In genomic region chr1:180652791-180653190, GRCh38 we compare ENCODE assay signal across 24 cellular contexts.
"Had no signal": no experiment of that assay in that cellular context is flagged by ENCODE, and none has a peak within 500 bp of the region (broad histone marks: within the 10 kb centered on the region; RNA-seq: fewer than 3 reads in every experiment).

No MANE protein-coding gene starts in this region.

- H3K36me3 ChIP-seq: esophagus muscularis mucosa, left lung had no signal

- DNase-seq: activated B cell treated with CpG ODN at 0.5 μM for 24 hours; activated CD4-positive, alpha-beta memory T cell treated with anti-CD3 and anti-CD28 coated beads, Interleukin-2, amount 10 ng/mL, durations not matched to agents 7 days and 5 days; activated CD4-positive, alpha-beta T cell treated with anti-CD3 and anti-CD28 coated beads for 48 hours; activated CD8-positive, alpha-beta memory T cell treated with anti-CD3 and anti-CD28 coated beads, Interleukin-2, amount 10 ng/mL, durations not matched to agents 7 days and 5 days; amygdala; cerebellar nuclear complex; effector CD8-positive, alpha-beta T cell; foreskin melanocyte; kidney; left lung; mucosa of descending colon; naive B cell; stimulated activated CD4-positive, alpha-beta T cell treated with anti-CD3 and anti-CD28 coated beads, Interleukin-12 subunit alpha, Interleukin-12 subunit beta, amount 100 ng/mL, for 4 hours; stimulated activated CD4-positive, alpha-beta T cell treated with anti-CD3 and anti-CD28 coated beads, Interleukin-1b, Interleukin-23, amount 100 ng/mL, for 48 hours; stimulated activated naive CD4-positive, alpha-beta T cell treated with Interleukin-2 at 50 U/mL for 16 hours; T-helper 1 cell; T-helper 9 cell; tibial artery had no signal

- H3K27me3 Mint-ChIP-seq: activated B cell treated with CpG ODN at 0.5 μM for 24 hours; activated CD4-positive, alpha-beta memory T cell treated with anti-CD3 and anti-CD28 coated beads, Interleukin-2, amount 10 ng/mL, durations not matched to agents 7 days and 5 days; activated CD8-positive, alpha-beta memory T cell treated with anti-CD3 and anti-CD28 coated beads, Interleukin-2, amount 10 ng/mL, durations not matched to agents 7 days and 5 days; activated naive CD8-positive, alpha-beta T cell; brain; dendritic cell treated with granulocyte-macrophage colony-stimulating factor and Interleukin-4, amounts not matched to agents 40 ng/mL and 50 ng/mL, for 4 days; memory B cell; naive B cell had no signal

- H3K4me1 Mint-ChIP-seq: activated CD4-positive, alpha-beta memory T cell treated with anti-CD3 and anti-CD28 coated beads, Interleukin-2, amount 10 ng/mL, durations not matched to agents 7 days and 5 days; brain; neural crest cell had no signal

- H3K4me1 ChIP-seq: esophagus muscularis mucosa, left lung, tibial artery had no signal

- H3K27me3 ChIP-seq: esophagus muscularis mucosa, left lung, tibial artery had no signal

- ATAC-seq: activated CD8-positive, alpha-beta memory T cell treated with anti-CD3 and anti-CD28 coated beads, Interleukin-2, amount 10 ng/mL, durations not matched to agents 7 days and 5 days; left lung; mucosa of descending colon had no signal

- H3K4me3 Mint-ChIP-seq: activated B cell treated with CpG ODN at 0.5 μM for 24 hours; activated CD4-positive, alpha-beta memory T cell treated with anti-CD3 and anti-CD28 coated beads, Interleukin-2, amount 10 ng/mL, durations not matched to agents 7 days and 5 days; activated CD8-positive, alpha-beta memory T cell treated with anti-CD3 and anti-CD28 coated beads, Interleukin-2, amount 10 ng/mL, durations not matched to agents 7 days and 5 days; activated naive CD8-positive, alpha-beta T cell; brain; dendritic cell treated with granulocyte-macrophage colony-stimulating factor and Interleukin-4, amounts not matched to agents 40 ng/mL and 50 ng/mL, for 4 days; memory B cell; naive B cell; neural crest cell had no signal

- H3K27ac ChIP-seq: esophagus muscularis mucosa, left lung, tibial artery had no signal

- H3K27ac Mint-ChIP-seq: activated B cell treated with CpG ODN at 0.5 μM for 24 hours; activated CD4-positive, alpha-beta memory T cell treated with anti-CD3 and anti-CD28 coated beads, Interleukin-2, amount 10 ng/mL, durations not matched to agents 7 days and 5 days; activated CD8-positive, alpha-beta memory T cell treated with anti-CD3 and anti-CD28 coated beads, Interleukin-2, amount 10 ng/mL, durations not matched to agents 7 days and 5 days; activated naive CD8-positive, alpha-beta T cell; brain; dendritic cell treated with granulocyte-macrophage colony-stimulating factor and Interleukin-4, amounts not matched to agents 40 ng/mL and 50 ng/mL, for 4 days; memory B cell; naive B cell had no signal

- H3K4me3 ChIP-seq: esophagus muscularis mucosa, left lung, mucosa of descending colon, tibial artery had no signal
